In genomic region chr4:23080171-23080570, GRCh38 we compare ENCODE assay signal across 1 cellular context.
TF ChIP-seq lines count a peak whose summit lies in the region.

No MANE protein-coding gene starts in this region.

TF ChIP-seq in K562, 482 proteins besides CTCF, POLR2A, EP300 and RAD21 (continued from another document):
- TF ChIP-seq, protein P1, sequence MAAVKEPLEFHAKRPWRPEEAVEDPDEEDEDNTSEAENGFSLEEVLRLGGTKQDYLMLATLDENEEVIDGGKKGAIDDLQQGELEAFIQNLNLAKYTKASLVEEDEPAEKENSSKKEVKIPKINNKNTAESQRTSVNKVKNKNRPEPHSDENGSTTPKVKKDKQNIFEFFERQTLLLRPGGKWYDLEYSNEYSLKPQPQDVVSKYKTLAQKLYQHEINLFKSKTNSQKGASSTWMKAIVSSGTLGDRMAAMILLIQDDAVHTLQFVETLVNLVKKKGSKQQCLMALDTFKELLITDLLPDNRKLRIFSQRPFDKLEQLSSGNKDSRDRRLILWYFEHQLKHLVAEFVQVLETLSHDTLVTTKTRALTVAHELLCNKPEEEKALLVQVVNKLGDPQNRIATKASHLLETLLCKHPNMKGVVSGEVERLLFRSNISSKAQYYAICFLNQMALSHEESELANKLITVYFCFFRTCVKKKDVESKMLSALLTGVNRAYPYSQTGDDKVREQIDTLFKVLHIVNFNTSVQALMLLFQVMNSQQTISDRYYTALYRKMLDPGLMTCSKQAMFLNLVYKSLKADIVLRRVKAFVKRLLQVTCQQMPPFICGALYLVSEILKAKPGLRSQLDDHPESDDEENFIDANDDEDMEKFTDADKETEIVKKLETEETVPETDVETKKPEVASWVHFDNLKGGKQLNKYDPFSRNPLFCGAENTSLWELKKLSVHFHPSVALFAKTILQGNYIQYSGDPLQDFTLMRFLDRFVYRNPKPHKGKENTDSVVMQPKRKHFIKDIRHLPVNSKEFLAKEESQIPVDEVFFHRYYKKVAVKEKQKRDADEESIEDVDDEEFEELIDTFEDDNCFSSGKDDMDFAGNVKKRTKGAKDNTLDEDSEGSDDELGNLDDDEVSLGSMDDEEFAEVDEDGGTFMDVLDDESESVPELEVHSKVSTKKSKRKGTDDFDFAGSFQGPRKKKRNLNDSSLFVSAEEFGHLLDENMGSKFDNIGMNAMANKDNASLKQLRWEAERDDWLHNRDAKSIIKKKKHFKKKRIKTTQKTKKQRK (IDR thresholded peaks at IDR 0.05; ENCODE audit: borderline replicate concordance, low read depth, low read length) = peak; percentile 57; the same call in 1 of the 2 replicates
TF ChIP-seq in K562: peak in this region for 2; not testable (repeated sequence) for 480.
